In genomic region chr19:12833418-12833746, GRCh38 we compare ENCODE assay signal across 10 cellular contexts. TPM values are rescaled to one million over a fixed set of nuclear protein-coding genes. Genes with fewer than 3 reads are reported as not detected.
DNase-seq lines count a peak whose midpoint lies in the region; ATAC-seq and TF ChIP-seq lines count a peak whose summit lies in the region.
"Had no signal": no experiment of that assay in that cellular context is flagged by ENCODE, and none has a peak within 500 bp of the region (broad histone marks: within the 10 kb centered on the region; RNA-seq: fewer than 3 reads in every experiment).

No MANE protein-coding gene starts in this region.

- ATAC-seq in T-helper 17 cell (no peak), HG02884 (IDR thresholded peaks at IDR 0.05; ENCODE audit: unreplicated experiment) (no peak), HG03280 (IDR thresholded peaks at IDR 0.05; ENCODE audit: unreplicated experiment) (no peak)
- no peak for ATAC-seq in activated CD4-positive, CD25-positive, alpha-beta regulatory T cell treated with anti-CD3 and anti-CD28 coated beads, Interleukin-2, amount 50 U/mL, for 24 hours

- H3K4me1 ChIP-seq in BE2C = peaks cover 11% of the 10 kb centered on the region
- H3K4me1 ChIP-seq in Caco-2 = peaks cover 18% of the 10 kb centered on the region

- peaks cover 14% of the 10 kb centered on the region for H3K4me1 Mint-ChIP-seq in Caco-2 (ENCODE audit: low read depth, unreplicated experiment)
- peaks cover 24% of the 10 kb centered on the region for H3K4me1 Mint-ChIP-seq in T-helper 17 cell
- H3K4me1 Mint-ChIP-seq in mesothelial cell of epicardium = peaks cover 8% of the 10 kb centered on the region

- peaks cover 11% of the 10 kb centered on the region for H3K36me3 Mint-ChIP-seq in Caco-2 (ENCODE audit: insufficient read depth, unreplicated experiment)
- no peaks in the 10 kb centered on the region for H3K36me3 Mint-ChIP-seq in T-helper 17 cell (ENCODE audit: low read depth)
- no peaks in the 10 kb centered on the region for H3K36me3 Mint-ChIP-seq in mesothelial cell of epicardium

- H3K4me3 Mint-ChIP-seq in Caco-2 (ENCODE audit: unreplicated experiment) (peak overlapping the region; percentile 63), T-helper 17 cell (peak overlapping the region; percentile 46), mesothelial cell of epicardium (peak overlapping the region; percentile 62)

- H3K27ac Mint-ChIP-seq in Caco-2 (ENCODE audit: unreplicated experiment) = no peak overlapping the region
- H3K27ac Mint-ChIP-seq in T-helper 17 cell = no peak overlapping the region
- no peak overlapping the region for H3K27ac Mint-ChIP-seq in mesothelial cell of epicardium

- H3K9me3 ChIP-seq in BE2C (no peaks in the 10 kb centered on the region), Caco-2 (no peaks in the 10 kb centered on the region), T-helper 17 cell (ENCODE audit: control insufficient read depth, low read length, poor library complexity, severe bottlenecking) (no peaks in the 10 kb centered on the region)

- TF ChIP-seq CTCF in BE2C (IDR thresholded peaks at IDR 0.05; ENCODE audit: low read depth, low read length) = no peak
- TF ChIP-seq CTCF in Caco-2 (IDR thresholded peaks at IDR 0.05; ENCODE audit: insufficient read depth in 1 of 2, low read depth in 1 of 2, low read length in 1 of 2, severe bottlenecking in 1 of 2, unreplicated experiment in 1 of 2) = no peak
- no peak for TF ChIP-seq CTCF in mesothelial cell of epicardium (IDR thresholded peaks at IDR 0.05; ENCODE audit: unreplicated experiment)

- H3K4me3 ChIP-seq in BE2C (ENCODE audit: low read depth, low read length) (peak overlapping the region; percentile 49), Caco-2 (ENCODE audit: low read depth, low read length) (peak overlapping the region; percentile 16)

- intact Hi-C loops in Caco-2 (cut with micrococcal nuclease; ENCODE audit: unreplicated experiment) = no loop called here

- H3K9me3 Mint-ChIP-seq in Caco-2 (ENCODE audit: unreplicated experiment) = no peaks in the 10 kb centered on the region
- no peaks in the 10 kb centered on the region for H3K9me3 Mint-ChIP-seq in mesothelial cell of epicardium

- H3K27me3 Mint-ChIP-seq in Caco-2 (ENCODE audit: insufficient read depth, unreplicated experiment) (peaks cover 15% of the 10 kb centered on the region), T-helper 17 cell (peaks cover 75% of the 10 kb centered on the region), mesothelial cell of epicardium (ENCODE audit: low read depth) (peaks cover 92% of the 10 kb centered on the region)

- CTCF ChIA-PET in Caco-2 (lab: Charles Lee) = no interaction called here

- BruUV-seq in Caco-2 (replicated peaks; lab: Mats Ljungman, UMichigan) = no TSS peak

- POLR2A ChIA-PET in Caco-2 (lab: Charles Lee) = no interaction called here

- H3K27me3 ChIP-seq in BE2C (no peaks in the 10 kb centered on the region), Caco-2 (replicated peaks; ENCODE audit: control insufficient read depth, insufficient read depth, low read length) (no peaks in the 10 kb centered on the region)

- DNase-seq in BE2C = no peak
- DNase-seq in Caco-2 = no peak
- no peak for DNase-seq in T-helper 17 cell
- DNase-seq in mesothelial cell of epicardium (ENCODE audit: low spot score in 2 of 2, unreplicated experiment in 2 of 2) = no peak
- DNase-seq: NCI-H2081 treated with DMSO at 0.1 percent for 48 hours; stimulated activated CD4-positive, alpha-beta T cell treated with anti-CD3 and anti-CD28 coated beads, Interleukin-2, amount 100 ng/mL, for 48 hours had no signal

- H3K36me3 ChIP-seq in BE2C (no peaks in the 10 kb centered on the region), Caco-2 (ENCODE audit: control insufficient read depth, insufficient read depth, low read length) (no peaks in the 10 kb centered on the region)

RNA-seq across cellular contexts. Expression of gene RTBDN, which starts 1.0 kb away (rescaled TPM):
- polyA plus RNA-seq in BE2C (2012; ENCODE audit: insufficient read depth, insufficient read length, low read depth) = 2.2 TPM
- not detected in 2 replicates for total RNA-seq in Caco-2 (2022)
- total RNA-seq in T-helper 17 cell = not detected
- total RNA-seq in mesothelial cell of epicardium = not detected in 3 replicates
- total RNA-seq: T-helper 2 cell treated with Interferon-gamma antibody and Interleukin-4, amounts not matched to agents 100 ng/mL and 5 ng/mL, for 36 hours had no signal

RNA-seq across cellular contexts. Expression of gene MAST1, which starts 4.9 kb away (rescaled TPM):
- 66.7 TPM for polyA plus RNA-seq in BE2C (2012; ENCODE audit: insufficient read depth, insufficient read length, low read depth)
- 0.79 and 0.91 TPM in 2 replicates for total RNA-seq in Caco-2 (2022)
- 1 to 10 TPM; 1.5 to 4.1 TPM for total RNA-seq in T-helper 17 cell
- total RNA-seq in mesothelial cell of epicardium = 4.0 to 5.8 TPM (median 4.4 TPM) in 3 replicates

RNA-seq across cellular contexts. Expression of gene RNASEH2A, which starts 27.0 kb away (rescaled TPM):
- polyA plus RNA-seq in BE2C (2012; ENCODE audit: insufficient read depth, insufficient read length, low read depth) = 50.9 TPM
- 30.9 and 37.6 TPM in 2 replicates for total RNA-seq in Caco-2 (2022)
- 1 to 10 TPM; 3.1 to 5.7 TPM for total RNA-seq in T-helper 17 cell
- 17.5 to 22.7 TPM (median 19.8 TPM) in 3 replicates for total RNA-seq in mesothelial cell of epicardium

RNA-seq across cellular contexts. Expression of gene THSD8, which starts 31.5 kb away (rescaled TPM):
- 12.4 TPM for polyA plus RNA-seq in BE2C (2012; ENCODE audit: insufficient read depth, insufficient read length, low read depth)
- 23.9 and 25.9 TPM in 2 replicates for total RNA-seq in Caco-2 (2022)
- 1 to 10 TPM in 1 of 2 donors, under 1 TPM in 1; 0.85 to 3.0 TPM for total RNA-seq in T-helper 17 cell
- total RNA-seq in mesothelial cell of epicardium = 8.4 to 11.4 TPM (median 8.8 TPM) in 3 replicates

RNA-seq across cellular contexts. Expression of gene PRDX2, which starts 31.8 kb away (rescaled TPM):
- polyA plus RNA-seq in BE2C (2012; ENCODE audit: insufficient read depth, insufficient read length, low read depth) = 872 TPM
- total RNA-seq in Caco-2 (2022) (265 and 285 TPM in 2 replicates), T-helper 17 cell (10 to 100 TPM; 92.6 to 97.0 TPM), mesothelial cell of epicardium (361 to 381 TPM (median 380 TPM) in 3 replicates)
